In the genomic region with DNA sequence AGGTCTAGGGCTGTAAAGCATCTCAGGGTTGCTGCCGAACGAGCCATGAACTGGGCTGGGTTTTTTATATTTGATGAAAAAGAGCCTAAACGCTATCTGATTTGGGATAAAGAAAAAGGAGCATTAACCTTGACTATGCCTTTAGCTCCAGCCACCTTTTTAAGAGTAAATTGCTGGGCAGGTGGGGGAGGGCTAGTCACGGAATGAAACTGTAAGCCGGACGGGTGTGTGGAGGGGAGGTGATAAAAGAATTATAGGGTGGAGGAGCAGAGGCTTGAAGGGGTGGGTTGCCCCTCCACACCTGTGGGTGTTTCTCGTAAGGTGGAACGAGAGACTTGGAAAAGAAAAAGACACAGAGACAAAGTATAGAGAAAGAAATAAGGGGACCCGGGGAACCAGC, we compare ENCODE assay signal across 7 cellular contexts. TPM values are rescaled to one million over a fixed set of nuclear protein-coding genes. Genes with fewer than 3 reads are reported as not detected.
"Had no signal": no experiment of that assay in that cellular context is flagged by ENCODE, and none has a peak within 500 bp of the region (broad histone marks: within the 10 kb centered on the region; RNA-seq: fewer than 3 reads in every experiment).

No MANE protein-coding gene starts in this region.

RNA-seq across cellular contexts. Expression of a gene that starts 41.3 kb away (rescaled TPM):
- total RNA-seq: activated CD4-positive, alpha-beta memory T cell treated with anti-CD3 and anti-CD28 coated beads for 36 hours; activated CD4-positive, alpha-beta T cell treated with anti-CD3 and anti-CD28 coated beads, Interleukin-2, amount 10 ng/mL, durations not matched to agents 7 days and 5 days; activated naive CD4-positive, alpha-beta T cell treated with anti-CD3 and anti-CD28 coated beads, Interleukin-2, amount 50 U/mL, for 72 hours; activated T-cell treated with anti-CD3 and anti-CD28 coated beads, Interleukin-2, amount 50 U/mL, for 4 hours; cardiac muscle cell; Right ventricle myocardium inferior; T-cell had no signal
